Comparison of ENCODE assay signal across 8 cellular contexts in genomic region chr2:162333968-162334367, GRCh38. TPM values are rescaled to one million over a fixed set of nuclear protein-coding genes. Genes with fewer than 3 reads are reported as not detected.
DNase-seq lines count a peak whose midpoint lies in the region; ATAC-seq and TF ChIP-seq lines count a peak whose summit lies in the region.

No MANE protein-coding gene starts in this region.

- no peaks in the 10 kb centered on the region for H3K4me1 ChIP-seq in lower lobe of right lung

- H3K4me3 ChIP-seq in lower lobe of right lung, result no peak overlapping the region

- H3K9me3 ChIP-seq in lower lobe of right lung, result no peaks in the 10 kb centered on the region

- TF ChIP-seq RAD21 in Ishikawa (IDR thresholded peaks at IDR 0.05; ENCODE audit: low read depth), result peak; percentile 27; the same call in 1 of the 2 replicates

- intact Hi-C loops in activated CD4-positive, alpha-beta T cell treated with anti-CD3 and anti-CD28 coated beads, Interleukin-2, amount 10 ng/mL, durations not matched to agents 24 days and 14 days (cut with micrococcal nuclease), result no loop called here
- intact Hi-C loops in activated CD8-positive, alpha-beta T cell treated with anti-CD3 and anti-CD28 coated beads for 36 hours (cut with micrococcal nuclease), result no loop called here
- intact Hi-C loops in lower lobe of right lung (cut with DNase I), result no loop called here

- CTCF ChIA-PET in activated CD8-positive, alpha-beta T cell treated with anti-CD3 and anti-CD28 coated beads for 36 hours (lab: Charles Lee), result interaction anchor here (0.7 to 2.4 kb wide), 14 partner anchors 9 to 114 kb away, joined by 3 to 13 read pairs (median 4); partner anchors contain the start of genes GCA and IFIH1

- POLR2A ChIA-PET in activated CD8-positive, alpha-beta T cell treated with anti-CD3 and anti-CD28 coated beads for 36 hours (lab: Charles Lee), result interaction anchor here (0.9 kb wide), 1 partner anchor 15 kb away, joined by 7 read pairs; the partner anchor contains the start of gene IFIH1

- no peak for TF ChIP-seq EP300 in Ishikawa (IDR thresholded peaks at IDR 0.05; ENCODE audit: borderline replicate concordance)

- H3K27me3 Mint-ChIP-seq in activated CD4-positive, alpha-beta T cell treated with anti-CD3 and anti-CD28 coated beads, Interleukin-2, amount 10 ng/mL, durations not matched to agents 24 days and 14 days, result no peaks in the 10 kb centered on the region
- H3K27me3 Mint-ChIP-seq in activated CD8-positive, alpha-beta T cell treated with anti-CD3 and anti-CD28 coated beads for 36 hours, result no peaks in the 10 kb centered on the region

- no peak overlapping the region for H3K27ac Mint-ChIP-seq in activated CD4-positive, alpha-beta T cell treated with anti-CD3 and anti-CD28 coated beads, Interleukin-2, amount 10 ng/mL, durations not matched to agents 24 days and 14 days
- H3K27ac Mint-ChIP-seq in activated CD8-positive, alpha-beta T cell treated with anti-CD3 and anti-CD28 coated beads for 36 hours, result no peak overlapping the region

- H3K36me3 Mint-ChIP-seq in activated CD4-positive, alpha-beta T cell treated with anti-CD3 and anti-CD28 coated beads, Interleukin-2, amount 10 ng/mL, durations not matched to agents 24 days and 14 days (ENCODE audit: low read depth), result no peaks in the 10 kb centered on the region
- H3K36me3 Mint-ChIP-seq in activated CD8-positive, alpha-beta T cell treated with anti-CD3 and anti-CD28 coated beads for 36 hours (ENCODE audit: low read depth), result no peaks in the 10 kb centered on the region

- no peak overlapping the region for H3K27ac ChIP-seq in lower lobe of right lung

- H3K4me3 Mint-ChIP-seq in activated CD4-positive, alpha-beta T cell treated with anti-CD3 and anti-CD28 coated beads, Interleukin-2, amount 10 ng/mL, durations not matched to agents 24 days and 14 days, result no peak overlapping the region
- H3K4me3 Mint-ChIP-seq in activated CD8-positive, alpha-beta T cell treated with anti-CD3 and anti-CD28 coated beads for 36 hours, result no peak overlapping the region

- ATAC-seq in GM21447 (IDR thresholded peaks at IDR 0.05; ENCODE audit: unreplicated experiment) (peak; percentile 74), lower lobe of right lung (peak; percentile 43 to 54)
- peak; percentile 42 for ATAC-seq in activated CD8-positive, alpha-beta T cell treated with anti-CD3 and anti-CD28 coated beads for 36 hours

- no peaks in the 10 kb centered on the region for H3K4me1 Mint-ChIP-seq in activated CD4-positive, alpha-beta T cell treated with anti-CD3 and anti-CD28 coated beads, Interleukin-2, amount 10 ng/mL, durations not matched to agents 24 days and 14 days
- H3K4me1 Mint-ChIP-seq in activated CD8-positive, alpha-beta T cell treated with anti-CD3 and anti-CD28 coated beads for 36 hours (ENCODE audit: low read depth), result no peaks in the 10 kb centered on the region

- peak; percentile 76 for DNase-seq in activated CD4-positive, alpha-beta T cell treated with anti-CD3 and anti-CD28 coated beads, Interleukin-2, amount 10 ng/mL, durations not matched to agents 24 days and 14 days
- no peak for DNase-seq in activated CD4-positive, alpha-beta T cell treated with anti-CD3 and anti-CD28 coated beads for 1 hour
- DNase-seq in activated CD8-positive, alpha-beta T cell treated with anti-CD3 and anti-CD28 coated beads for 36 hours, result peak; percentile 52
- DNase-seq in lower lobe of right lung, result no peak
- DNase-seq in cerebellar nuclear complex (lab: John Stamatoyannopoulos, UW), result no peak
- no peak for DNase-seq in occipital lobe (lab: John Stamatoyannopoulos, UW)

- no peaks in the 10 kb centered on the region for H3K36me3 ChIP-seq in lower lobe of right lung

- no peaks in the 10 kb centered on the region for H3K27me3 ChIP-seq in lower lobe of right lung (ENCODE audit: low read depth)

- peak; percentile 59 for TF ChIP-seq CTCF in activated CD8-positive, alpha-beta T cell treated with anti-CD3 and anti-CD28 coated beads for 36 hours (IDR thresholded peaks at IDR 0.05)
- peak; percentile 30 for TF ChIP-seq CTCF in lower lobe of right lung (IDR thresholded peaks at IDR 0.05)

- H3K9me3 Mint-ChIP-seq in activated CD4-positive, alpha-beta T cell treated with anti-CD3 and anti-CD28 coated beads, Interleukin-2, amount 10 ng/mL, durations not matched to agents 24 days and 14 days, result no peaks in the 10 kb centered on the region
- H3K9me3 Mint-ChIP-seq in activated CD8-positive, alpha-beta T cell treated with anti-CD3 and anti-CD28 coated beads for 36 hours, result no peaks in the 10 kb centered on the region

TF ChIP-seq in Ishikawa, 13 proteins besides CTCF, POLR2A, EP300 and RAD21:
- TF ChIP-seq EGR1 (IDR thresholded peaks at IDR 0.05) (no peak), YY1 (IDR thresholded peaks at IDR 0.05; ENCODE audit: low read depth) (no peak), TCF12 (IDR thresholded peaks at IDR 0.05; ENCODE audit: low read depth) (no peak), NFIC (IDR thresholded peaks at IDR 0.05) (no peak), TEAD4 (IDR thresholded peaks at IDR 0.05) (no peak)

RNA-seq across cellular contexts. Expression of gene GCA, which starts 10.0 kb away (rescaled TPM):
- total RNA-seq in activated CD4-positive, alpha-beta T cell treated with anti-CD3 and anti-CD28 coated beads, Interleukin-2, amount 10 ng/mL, durations not matched to agents 24 days and 14 days, result 13.6 and 16.2 TPM in 2 replicates
- total RNA-seq in activated CD8-positive, alpha-beta T cell treated with anti-CD3 and anti-CD28 coated beads for 36 hours, result 10 to 100 TPM; 23.4 to 25.2 TPM
- total RNA-seq in lower lobe of right lung, result 94.0 TPM
- total RNA-seq in occipital lobe, result 39.6 TPM

RNA-seq across cellular contexts. Expression of gene IFIH1, which starts 15.5 kb away (rescaled TPM):
- 22.5 and 26.3 TPM in 2 replicates for total RNA-seq in activated CD4-positive, alpha-beta T cell treated with anti-CD3 and anti-CD28 coated beads, Interleukin-2, amount 10 ng/mL, durations not matched to agents 24 days and 14 days
- total RNA-seq in activated CD8-positive, alpha-beta T cell treated with anti-CD3 and anti-CD28 coated beads for 36 hours, result 10 to 100 TPM; 28.7 to 29.1 TPM
- total RNA-seq in lower lobe of right lung (44.1 TPM), occipital lobe (4.8 TPM)

Comparison
In these comparisons a context has a peak if more than half of its experiments do, and no peak if none do; other contexts are left out.
1. DNase-seq: peak in activated CD4-positive, alpha-beta T cell treated with anti-CD3 and anti-CD28 coated beads, Interleukin-2, amount 10 ng/mL, durations not matched to agents 24 days and 14 days (single experiment) and activated CD8-positive, alpha-beta T cell treated with anti-CD3 and anti-CD28 coated beads for 36 hours (single experiment); none in activated CD4-positive, alpha-beta T cell treated with anti-CD3 and anti-CD28 coated beads for 1 hour (single experiment), lower lobe of right lung (single experiment), cerebellar nuclear complex (0 of 2) and occipital lobe (single experiment).
2. Peak in every context shown above with its lines, with median percentiles within 50 percentile points of each other: ATAC-seq.